11 cellular contexts compared by ENCODE assay signal in the genomic region with DNA sequence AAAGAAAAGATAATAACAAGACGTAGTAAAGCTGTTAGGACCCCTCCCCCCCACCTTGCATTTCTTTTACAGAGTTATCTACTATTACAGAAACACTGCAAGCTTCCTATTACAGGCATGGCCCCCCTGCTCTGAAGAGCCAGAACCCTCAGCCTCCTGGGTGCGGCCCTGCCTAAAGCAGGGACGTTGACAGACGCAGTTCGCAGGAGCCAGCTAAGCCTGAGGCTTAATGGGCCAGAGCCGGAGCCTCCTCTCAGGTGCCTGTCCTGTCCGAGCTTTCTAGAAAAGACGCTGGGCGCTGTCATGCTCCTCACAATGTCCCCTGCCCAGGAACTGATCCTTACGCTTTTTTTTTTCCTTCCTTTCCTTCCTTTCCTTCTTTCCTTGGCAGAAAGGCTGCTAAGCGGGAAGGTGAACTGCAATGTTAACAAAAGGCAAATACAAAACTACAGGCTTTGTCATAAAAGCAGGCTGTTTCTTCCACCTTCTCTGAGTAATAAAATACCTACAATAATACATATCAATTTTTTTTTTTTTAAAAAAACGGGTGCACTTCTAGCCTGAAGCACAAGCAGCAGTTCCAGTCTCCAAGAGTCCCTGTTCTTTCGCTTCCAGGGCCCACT. TPM values are rescaled to one million over a fixed set of nuclear protein-coding genes. Genes with fewer than 3 reads are reported as not detected.
A peak's percentile ranks its signal among the peaks of the same experiment; 100 is the strongest.
DNase-seq lines count a peak whose midpoint lies in the region; ATAC-seq and TF ChIP-seq lines count a peak whose summit lies in the region.
"Had no signal": no experiment of that assay in that cellular context is flagged by ENCODE, and none has a peak within 500 bp of the region (broad histone marks: within the 10 kb centered on the region; RNA-seq: fewer than 3 reads in every experiment).

No MANE protein-coding gene starts in this region.

- peaks cover 80% of the 10 kb centered on the region for H3K27me3 ChIP-seq in ACC112 (ENCODE audit: insufficient read depth, low read length)
- peaks cover 77% of the 10 kb centered on the region for H3K27me3 ChIP-seq in H7 (ENCODE audit: control insufficient read depth, insufficient read depth, low read length)
- H3K27me3 ChIP-seq in mucosa of rectum (ENCODE audit: control insufficient read depth in 2 of 2, insufficient read depth in 2 of 2, low read length in 2 of 2): peaks cover under 1 to 8% of the 10 kb centered on the region in 2 donors

- peaks cover 4% of the 10 kb centered on the region for H3K9me3 Mint-ChIP-seq in chondrocyte (ENCODE audit: low read depth)

- no peak overlapping the region for H3K27ac ChIP-seq in ACC112 (ENCODE audit: low read depth, low read length)
- peak overlapping the region; percentile 82 to 86 for H3K27ac ChIP-seq in mucosa of rectum (ENCODE audit: low read depth in 2 of 2, low read length in 2 of 2)

- H3K4me3 ChIP-seq in ACC112 (ENCODE audit: low read depth, low read length) (0 out of 2 replicates have a peak overlapping the region, but pooled peaks have one; percentile 75), H7 (ENCODE audit: insufficient read depth, low read depth, low read length) (peak overlapping the region; percentile 21; the same call in 1 of the 2 replicates), mucosa of rectum (ENCODE audit: low read length in 2 of 2) (peak overlapping the region; percentile 59 to 66)

- peak overlapping the region; percentile 15 to 74 for H3K9ac ChIP-seq in mucosa of rectum (ENCODE audit: low read depth in 1 of 2, low read length in 2 of 2)

- DNase-seq in H7 (peak; percentile 65), chondrocyte (ENCODE audit: low spot score) (peak; percentile 50), HPDE6-E6E7 (ENCODE audit: extremely low spot score) (no peak), NCI-H146 (lab: John Stamatoyannopoulos, UW) (no peak), NCI-H187 treated with DMSO at 0.1 percent for 48 hours (lab: John Stamatoyannopoulos, UW) (no peak)
- DNase-seq: HCEC 1CT, T1000 had no signal

- no peak overlapping the region for H2AFZ ChIP-seq in ACC112 (ENCODE audit: low read length, unreplicated experiment)

- peaks cover 10% of the 10 kb centered on the region for H3K4me1 Mint-ChIP-seq in chondrocyte (ENCODE audit: low read depth)

- no peak for TF ChIP-seq CTCF in chondrocyte (IDR thresholded peaks at IDR 0.05)

- peaks cover 63% of the 10 kb centered on the region for H3K27me3 Mint-ChIP-seq in chondrocyte (ENCODE audit: low read depth)

- no peak overlapping the region for H3K27ac Mint-ChIP-seq in chondrocyte (ENCODE audit: unreplicated experiment)

- ATAC-seq in esophagus mucosa: no peak

- H3K9me3 ChIP-seq in mucosa of rectum (ENCODE audit: control insufficient read depth in 2 of 2, low read length in 2 of 2): no peaks in the 10 kb centered on the region

- H3K4me1 ChIP-seq in ACC112 (ENCODE audit: control insufficient read depth, insufficient read depth, low read length, unreplicated experiment) (no peaks in the 10 kb centered on the region), mucosa of rectum (ENCODE audit: control insufficient read depth in 2 of 2, insufficient read depth in 2 of 2, low read length in 2 of 2) (peaks cover 10 to 20% of the 10 kb centered on the region in 2 donors)

- peak overlapping the region; percentile 31 for H3K4me3 Mint-ChIP-seq in chondrocyte (ENCODE audit: unreplicated experiment)

- H3K36me3 ChIP-seq in ACC112 (ENCODE audit: insufficient read depth, low read length) (no peaks in the 10 kb centered on the region), H7 (replicated peaks; ENCODE audit: control insufficient read depth, insufficient read depth, low read length) (no peaks in the 10 kb centered on the region), mucosa of rectum (ENCODE audit: control insufficient read depth in 2 of 2, insufficient read depth in 2 of 2, low read length in 2 of 2) (no peaks in the 10 kb centered on the region)

- H3K36me3 Mint-ChIP-seq in chondrocyte (ENCODE audit: low read depth): peaks cover 9% of the 10 kb centered on the region

- H3K79me2 ChIP-seq in ACC112 (ENCODE audit: control insufficient read depth, insufficient read depth, low read length, unreplicated experiment): no peaks in the 10 kb centered on the region

RNA-seq across cellular contexts. Expression of a gene that starts 11.4 kb away (rescaled TPM):
- 0.37 and 1.2 TPM in 2 replicates for total RNA-seq in H7 (2014; rRNA removed; shearing (Covaris generic))
- total RNA-seq in chondrocyte (not detected in 3 replicates), esophagus mucosa (0.12 TPM)
- total RNA-seq: M059J had no signal

RNA-seq across cellular contexts. Expression of a gene that starts 49.6 kb away (rescaled TPM):
- total RNA-seq in H7 (2014; rRNA removed; shearing (Covaris generic)): 12.7 and 25.1 TPM in 2 replicates
- 13.7 to 19.3 TPM (median 16.9 TPM) in 3 replicates for total RNA-seq in chondrocyte
- 11.9 TPM for total RNA-seq in esophagus mucosa

Comparison
In these comparisons a context has a peak if more than half of its experiments do, and no peak if none do; other contexts are left out.
1. H3K4me3 ChIP-seq: peak in every context shown above with its lines; median percentile 75 in ACC112; 62 in mucosa of rectum; 21 in H7.
2. DNase-seq: peak in H7 (single experiment) and chondrocyte (single experiment); none in HPDE6-E6E7 (single experiment), NCI-H146 (single experiment) and NCI-H187 treated with DMSO at 0.1 percent for 48 hours (single experiment).